In genomic region chr1:87684194-87684593, GRCh38 we compare ENCODE assay signal across 8 cellular contexts.
DNase-seq lines count a peak whose midpoint lies in the region; ATAC-seq and TF ChIP-seq lines count a peak whose summit lies in the region.

No MANE protein-coding gene starts in this region.

- intact Hi-C loops in heart right ventricle (cut with DNase I) = loop anchor here in 2 of 10 donors (5.0 to 10.0 kb wide), 2 partner anchors 349 to 357 kb away; partner anchors contain the start of gene LMO4 (in 1 of the 2)

- H3K4me3 ChIP-seq in HFF-Myc (replicated peaks; ENCODE audit: low read depth, low read length) (peak overlapping the region; percentile 14; the same call in 1 of the 2 replicates), heart right ventricle (peak overlapping the region; percentile 2 to 57 (median 52)), rectal smooth muscle tissue (ENCODE audit: low read length) (peak overlapping the region; percentile 86)

- H3K36me3 ChIP-seq in heart right ventricle (no peaks in the 10 kb centered on the region), rectal smooth muscle tissue (ENCODE audit: control insufficient read depth, insufficient read depth, low read length) (no peaks in the 10 kb centered on the region)

- H3K27ac ChIP-seq in heart right ventricle (peak overlapping the region in 8 of 10 donors; percentile 2 to 77 (median 58)), rectal smooth muscle tissue (ENCODE audit: low read depth, low read length) (peak overlapping the region; percentile 77)

- ATAC-seq in heart right ventricle = peak in 7 of 8 donors; percentile 55 to 77 (median 71)
- ATAC-seq in HG02610 (IDR thresholded peaks at IDR 0.05; ENCODE audit: unreplicated experiment) = no peak

- H3K27me3 ChIP-seq in heart right ventricle = no peaks in the 10 kb centered on the region
- H3K27me3 ChIP-seq in rectal smooth muscle tissue (ENCODE audit: control insufficient read depth, insufficient read depth, low read length) = no peaks in the 10 kb centered on the region

- no peak overlapping the region for H3K9ac ChIP-seq in rectal smooth muscle tissue (ENCODE audit: low read length)

- 16 to 17% methylated on average over 14 of the region's 14 CpGs for WGBS in heart right ventricle, 2 donors

- peaks cover 0 to 6% (median 0%) of the 10 kb centered on the region in 11 donors for H3K9me3 ChIP-seq in heart right ventricle

- DNase-seq in HFF-Myc (ENCODE audit: extremely low read depth, low read depth) (no peak), UCSD-AML1 (lab: John Stamatoyannopoulos, UW; ENCODE audit: unreplicated experiment) (peak; percentile 8), heart right ventricle (peak in 1 of 2 donors; percentile 9), NCI-H446 (lab: John Stamatoyannopoulos, UW) (no peak), MV-4-11 (lab: John Stamatoyannopoulos, UW) (no peak), T-helper 9 cell (no peak)

- TF ChIP-seq CTCF in HFF-Myc (IDR thresholded peaks at IDR 0.05; ENCODE audit: low read depth, low read length, missing control alignments) = no peak
- TF ChIP-seq CTCF in heart right ventricle (IDR thresholded peaks at IDR 0.05) = no peak

- H3K4me1 ChIP-seq in heart right ventricle (peaks cover 0 to 22% (median 10%) of the 10 kb centered on the region in 9 donors), rectal smooth muscle tissue (ENCODE audit: control insufficient read depth, insufficient read depth, low read length) (peaks cover 26% of the 10 kb centered on the region)

Comparison
In these comparisons a context has a peak if more than half of its experiments do, and no peak if none do; other contexts are left out.
1. H3K4me3 ChIP-seq: peak in every context shown above with its lines; median percentile 86 in rectal smooth muscle tissue; 52 in heart right ventricle; 14 in HFF-Myc.